Comparison of ENCODE assay signal across 21 cellular contexts in the genomic region with DNA sequence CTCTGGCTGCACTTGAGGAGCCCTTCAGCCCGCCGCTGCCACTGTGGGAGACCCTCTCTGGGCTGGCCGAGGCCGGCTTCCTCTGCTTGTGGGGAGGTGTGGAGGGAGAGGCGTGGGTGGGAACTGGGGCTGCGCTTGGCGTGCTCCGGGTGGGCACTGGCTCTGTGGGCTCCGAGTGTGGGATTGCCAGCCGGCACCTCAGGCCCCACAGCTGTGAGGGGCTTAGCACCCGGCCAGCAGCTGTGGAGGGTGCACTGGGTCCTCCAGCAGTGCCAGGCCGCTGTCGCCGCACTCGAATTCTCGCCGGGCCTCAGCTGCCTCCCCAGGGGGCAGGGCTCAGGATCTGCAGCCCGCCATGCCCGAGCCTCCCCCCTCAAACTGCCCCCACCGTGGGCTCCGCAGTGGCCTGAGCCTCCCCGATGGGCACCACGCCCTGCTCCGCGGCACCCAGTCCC.
DNase-seq lines count a peak whose midpoint lies in the region; ATAC-seq, FAIRE-seq and TF ChIP-seq lines count a peak whose summit lies in the region.
"Had no signal": no experiment of that assay in that cellular context is flagged by ENCODE, and none has a peak within 500 bp of the region (broad histone marks: within the 10 kb centered on the region; RNA-seq: fewer than 3 reads in every experiment).

No MANE protein-coding gene starts in this region.

- H3K4me3 Mint-ChIP-seq in chondrocyte (ENCODE audit: unreplicated experiment) = no peak overlapping the region
- H3K4me3 Mint-ChIP-seq in stimulated activated memory B cell treated with anti-CD40 and anti-IgM and Interleukin-4, amounts not matched to agents 10 μg/mL and 1 μg/mL and 100 μg/mL, for 72 hours = no peak overlapping the region
- H3K4me3 Mint-ChIP-seq: CD4-positive, CD25-positive, alpha-beta regulatory T cell; CD8-positive, alpha-beta T cell; HFFc6 had no signal

- ATAC-seq in lower lobe of right lung (peak; percentile 11 to 46), GM18517 (IDR thresholded peaks at IDR 0.05; ENCODE audit: unreplicated experiment) (no peak)
- peak; percentile 43 for ATAC-seq in stimulated activated memory B cell treated with anti-CD40 and anti-IgM and Interleukin-4, amounts not matched to agents 10 μg/mL and 1 μg/mL and 100 μg/mL, for 72 hours
- ATAC-seq: CD8-positive, alpha-beta T cell had no signal

- H3K4me3 ChIP-seq in lower lobe of right lung = no peak overlapping the region
- H3K4me3 ChIP-seq: HAP-1 had no signal

- in situ Hi-C loops in KBM-7 (cut with MboI; ENCODE audit: low pct_unique_long_range_greater_than_20kb, low sequenced_read_pairs) = no loop called here

- TF ChIP-seq CTCF in C4-2B (conservative IDR thresholded peaks at IDR 0.05) = no peak
- no peak for TF ChIP-seq CTCF in chondrocyte (IDR thresholded peaks at IDR 0.05)
- TF ChIP-seq CTCF in lower lobe of right lung (IDR thresholded peaks at IDR 0.05) = no peak
- TF ChIP-seq CTCF in GM10266 (IDR thresholded peaks at IDR 0.05; ENCODE audit: control insufficient read depth, insufficient read depth, low read depth, missing control alignments) = no peak

- no peaks in the 10 kb centered on the region for H3K27me3 Mint-ChIP-seq in chondrocyte (ENCODE audit: low read depth)
- no peaks in the 10 kb centered on the region for H3K27me3 Mint-ChIP-seq in stimulated activated memory B cell treated with anti-CD40 and anti-IgM and Interleukin-4, amounts not matched to agents 10 μg/mL and 1 μg/mL and 100 μg/mL, for 72 hours
- H3K27me3 Mint-ChIP-seq: CD4-positive, CD25-positive, alpha-beta regulatory T cell had no signal

- no peak for FAIRE-seq in frontal cortex (lab: Jason Lieb, UNC)
- FAIRE-seq: GM12891, GM18507, H54 had no signal

- no peaks in the 10 kb centered on the region for H3K9me3 Mint-ChIP-seq in chondrocyte (ENCODE audit: low read depth)
- no peaks in the 10 kb centered on the region for H3K9me3 Mint-ChIP-seq in stimulated activated memory B cell treated with anti-CD40 and anti-IgM and Interleukin-4, amounts not matched to agents 10 μg/mL and 1 μg/mL and 100 μg/mL, for 72 hours

- no peak overlapping the region for H3K27ac Mint-ChIP-seq in chondrocyte (ENCODE audit: unreplicated experiment)
- H3K27ac Mint-ChIP-seq in stimulated activated memory B cell treated with anti-CD40 and anti-IgM and Interleukin-4, amounts not matched to agents 10 μg/mL and 1 μg/mL and 100 μg/mL, for 72 hours = no peak overlapping the region
- H3K27ac Mint-ChIP-seq: CD4-positive, CD25-positive, alpha-beta regulatory T cell; CD8-positive, alpha-beta T cell; HFFc6 had no signal

- H3K36me3 ChIP-seq in lower lobe of right lung = no peaks in the 10 kb centered on the region
- H3K36me3 ChIP-seq: HAP-1 had no signal

- intact Hi-C loops in lower lobe of right lung (cut with DNase I) = no loop called here

- no peaks in the 10 kb centered on the region for H3K9me3 ChIP-seq in lower lobe of right lung
- H3K9me3 ChIP-seq: HAP-1 had no signal

- no peaks in the 10 kb centered on the region for H3K27me3 ChIP-seq in lower lobe of right lung (ENCODE audit: low read depth)

- H3K4me1 ChIP-seq in lower lobe of right lung = no peaks in the 10 kb centered on the region
- H3K4me1 ChIP-seq: Caco-2, HAP-1 had no signal

- no peaks in the 10 kb centered on the region for H3K36me3 Mint-ChIP-seq in chondrocyte (ENCODE audit: low read depth)
- no peaks in the 10 kb centered on the region for H3K36me3 Mint-ChIP-seq in stimulated activated memory B cell treated with anti-CD40 and anti-IgM and Interleukin-4, amounts not matched to agents 10 μg/mL and 1 μg/mL and 100 μg/mL, for 72 hours
- H3K36me3 Mint-ChIP-seq: CD4-positive, CD25-positive, alpha-beta regulatory T cell; CD8-positive, alpha-beta T cell had no signal

- peaks cover 7% of the 10 kb centered on the region for H3K4me1 Mint-ChIP-seq in chondrocyte (ENCODE audit: low read depth)
- H3K4me1 Mint-ChIP-seq in stimulated activated memory B cell treated with anti-CD40 and anti-IgM and Interleukin-4, amounts not matched to agents 10 μg/mL and 1 μg/mL and 100 μg/mL, for 72 hours = no peaks in the 10 kb centered on the region
- H3K4me1 Mint-ChIP-seq: CD4-positive, CD25-positive, alpha-beta regulatory T cell had no signal

- DNase-seq in chondrocyte (ENCODE audit: low spot score) (peak; percentile 89), lower lobe of right lung (no peak), GM10266 (ENCODE audit: extremely low spot score) (no peak), frontal cortex (ENCODE audit: low spot score in 2 of 2) (no peak), KBM-7 (no peak)
- DNase-seq: C1 segment of cervical spinal cord; Caco-2; CD4-positive, CD25-positive, alpha-beta regulatory T cell; CD8-positive, alpha-beta T cell; DMS153; DND-41; GDM1; GOT3; HFFc6 had no signal

- peak overlapping the region; percentile 45; the same call in 1 of the 2 replicates for H3K27ac ChIP-seq in C4-2B
- no peak overlapping the region for H3K27ac ChIP-seq in lower lobe of right lung
